In genomic region chr16:57764341-57765159, GRCh38 we compare ENCODE assay signal across 8 cellular contexts. TPM values are rescaled to one million over a fixed set of nuclear protein-coding genes. Genes with fewer than 3 reads are reported as not detected.
A peak's percentile ranks its signal among the peaks of the same experiment; 100 is the strongest.
DNase-seq lines count a peak whose midpoint lies in the region; ATAC-seq lines count a peak whose summit lies in the region.
"Had no signal": no experiment of that assay in that cellular context is flagged by ENCODE, and none has a peak within 500 bp of the region (broad histone marks: within the 10 kb centered on the region; RNA-seq: fewer than 3 reads in every experiment).

No MANE protein-coding gene starts in this region.

- H3K27me3 ChIP-seq in right cardiac atrium (ENCODE audit: control insufficient read depth, insufficient read depth), result no peaks in the 10 kb centered on the region

- no peaks in the 10 kb centered on the region for H3K36me3 Mint-ChIP-seq in activated CD4-positive, alpha-beta memory T cell treated with anti-CD3 and anti-CD28 coated beads for 36 hours

- H3K27me3 Mint-ChIP-seq in activated CD4-positive, alpha-beta memory T cell treated with anti-CD3 and anti-CD28 coated beads for 36 hours, result no peaks in the 10 kb centered on the region

- DNase-seq in ELR (ENCODE audit: low read depth), result peak; percentile 97
- DNase-seq in activated CD4-positive, alpha-beta memory T cell treated with anti-CD3 and anti-CD28 coated beads for 36 hours, result peak; percentile 52
- DNase-seq in right cardiac atrium, result peak; percentile 35 to 60 (median 48)
- DNase-seq in stromal cell of bone marrow (ENCODE audit: low read depth), result peak; percentile 76
- no peak for DNase-seq in activated effector memory CD4-positive, alpha-beta T cell treated with anti-CD3 and anti-CD28 coated beads, Interleukin-2, amount 50 U/mL, for 16 hours

- WGBS in right cardiac atrium, result 76% methylated on average over 6 of the region's 6 CpGs

- H3K27ac ChIP-seq in right cardiac atrium (ENCODE audit: low read length), result no peak overlapping the region
- H3K27ac ChIP-seq: VCaP had no signal

- H3K9me3 Mint-ChIP-seq in activated CD4-positive, alpha-beta memory T cell treated with anti-CD3 and anti-CD28 coated beads for 36 hours, result no peaks in the 10 kb centered on the region

- no peak overlapping the region for H3K27ac Mint-ChIP-seq in activated CD4-positive, alpha-beta memory T cell treated with anti-CD3 and anti-CD28 coated beads for 36 hours

- CTCF ChIA-PET in activated CD4-positive, alpha-beta memory T cell treated with anti-CD3 and anti-CD28 coated beads for 36 hours (lab: Charles Lee), result no interaction called here

- H3K4me1 ChIP-seq in right cardiac atrium (ENCODE audit: control insufficient read depth, insufficient read depth, low read length), result peaks cover 2% of the 10 kb centered on the region

- POLR2A ChIA-PET in activated CD4-positive, alpha-beta memory T cell treated with anti-CD3 and anti-CD28 coated beads for 36 hours (lab: Charles Lee), result no interaction called here

- ATAC-seq in HG03354 (IDR thresholded peaks at IDR 0.05; ENCODE audit: poor library complexity, severe bottlenecking, unreplicated experiment) (peak; percentile 49), right cardiac atrium (peak; percentile 8 to 59), HG02623 (IDR thresholded peaks at IDR 0.05; ENCODE audit: unreplicated experiment) (no peak)

- intact Hi-C loops in activated CD4-positive, alpha-beta memory T cell treated with anti-CD3 and anti-CD28 coated beads for 36 hours (cut with micrococcal nuclease), result no loop called here
- intact Hi-C loops in right cardiac atrium (cut with DNase I), result no loop called here

- no peaks in the 10 kb centered on the region for H3K9me3 ChIP-seq in right cardiac atrium (ENCODE audit: control insufficient read depth, low read length)

- no peaks in the 10 kb centered on the region for H3K4me1 Mint-ChIP-seq in activated CD4-positive, alpha-beta memory T cell treated with anti-CD3 and anti-CD28 coated beads for 36 hours (ENCODE audit: low read depth)

- no peak overlapping the region for H3K4me3 ChIP-seq in right cardiac atrium (ENCODE audit: low read length)

- no peak overlapping the region for H3K4me3 Mint-ChIP-seq in activated CD4-positive, alpha-beta memory T cell treated with anti-CD3 and anti-CD28 coated beads for 36 hours

RNA-seq across cellular contexts. Expression of gene KATNB1, which starts 29.0 kb away (rescaled TPM):
- 10 to 100 TPM; 30.6 to 31.6 TPM for total RNA-seq in activated CD4-positive, alpha-beta memory T cell treated with anti-CD3 and anti-CD28 coated beads for 36 hours
- 10 to 100 TPM in 3 of 4 donors, 1 to 10 TPM in 1; 8.4 to 16.3 (median 12.3) TPM for total RNA-seq in right cardiac atrium
- 10.2 TPM for polyA plus RNA-seq in right cardiac atrium

RNA-seq across cellular contexts. Expression of gene KIFC3, which starts 37.7 kb away (rescaled TPM):
- total RNA-seq in activated CD4-positive, alpha-beta memory T cell treated with anti-CD3 and anti-CD28 coated beads for 36 hours, result 1 to 10 TPM in 1 of 2 experiments, under 1 TPM in 1; 0.83 to 1.3 TPM
- 10 to 100 TPM; 45.8 to 67.5 (median 50.0) TPM for total RNA-seq in right cardiac atrium
- polyA plus RNA-seq in right cardiac atrium, result 39.9 TPM

Comparison
In these comparisons a context has a peak if more than half of its experiments do, and no peak if none do; other contexts are left out.
1. RNA of gene KIFC3, which starts 37.7 kb away (total RNA-seq): 45.8 to 67.5 TPM in right cardiac atrium; 0.83 to 1.3 TPM in activated CD4-positive, alpha-beta memory T cell treated with anti-CD3 and anti-CD28 coated beads for 36 hours; every median in the first group is over 10 times any median in the second.